ENCODE assay signal across 9 cellular contexts in genomic region chr5:91266184-91266705, GRCh38.
A peak's percentile ranks its signal among the peaks of the same experiment; 100 is the strongest.
DNase-seq lines count a peak whose midpoint lies in the region; ATAC-seq, FAIRE-seq and TF ChIP-seq lines count a peak whose summit lies in the region.
"Had no signal": no experiment of that assay in that cellular context is flagged by ENCODE, and none has a peak within 500 bp of the region (broad histone marks: within the 10 kb centered on the region; RNA-seq: fewer than 3 reads in every experiment).

No MANE protein-coding gene starts in this region.

- no peaks in the 10 kb centered on the region for H3K4me1 ChIP-seq in Panc1 (ENCODE audit: control insufficient read depth, insufficient read depth, low read length)
- H3K4me1 ChIP-seq in CD4-positive, alpha-beta memory T cell (ENCODE audit: insufficient read depth, low read length): peaks cover 13% of the 10 kb centered on the region

- no peaks in the 10 kb centered on the region for H3K27me3 Mint-ChIP-seq in CD4-positive, alpha-beta memory T cell

- POLR2A ChIA-PET in Panc1 (lab: Charles Lee): interaction anchor here (0.6 kb wide), 1 partner anchor 113 kb away, joined by 4 read pairs; no protein-coding TSS in a partner anchor
- POLR2A ChIA-PET in CD4-positive, alpha-beta memory T cell (lab: Charles Lee; ENCODE audit: partially characterized antibody): interaction anchor here (1.2 kb wide), 1 partner anchor 117 kb away, joined by 3 read pairs; the partner anchor contains the start of gene ARRDC3

- no peak overlapping the region for H3K4me3 ChIP-seq in Panc1 (ENCODE audit: low read depth in 2 of 2, low read length in 2 of 2)
- no peak overlapping the region for H3K4me3 ChIP-seq in CD4-positive, alpha-beta memory T cell (ENCODE audit: low read length in 2 of 2)

- no peak overlapping the region for H3K27ac ChIP-seq in Panc1 (ENCODE audit: low read length)
- no peak overlapping the region for H3K27ac ChIP-seq in CD4-positive, alpha-beta memory T cell (ENCODE audit: low read depth, low read length)

- H3K36me3 ChIP-seq in Panc1 (ENCODE audit: control insufficient read depth, insufficient read depth, low read length): no peaks in the 10 kb centered on the region
- no peaks in the 10 kb centered on the region for H3K36me3 ChIP-seq in CD4-positive, alpha-beta memory T cell (ENCODE audit: insufficient read depth, low read length)

- H3K9me3 Mint-ChIP-seq in CD4-positive, alpha-beta memory T cell: no peaks in the 10 kb centered on the region

- FAIRE-seq in urothelium cell line (lab: Jason Lieb, UNC): no peak
- FAIRE-seq: A204.1 had no signal

- intact Hi-C loops in Panc1 (cut with micrococcal nuclease; ENCODE audit: unreplicated experiment): no loop called here
- intact Hi-C loops in CD4-positive, alpha-beta memory T cell (cut with micrococcal nuclease): no loop called here

- BruUV-seq in Panc1 (replicated peaks; lab: Mats Ljungman, UMichigan): no TSS peak

- DNase-seq in NCI-H2029 (lab: John Stamatoyannopoulos, UW): peak; percentile 2
- DNase-seq in NCI-H2029 treated with DMSO at 0.1 percent for 48 hours (lab: John Stamatoyannopoulos, UW): no peak
- DNase-seq in Panc1 (ENCODE audit: low read depth, low spot score): peak; percentile 53
- peak; percentile 65 for DNase-seq in fibroblast of peridontal ligament (ENCODE audit: extremely low read depth)
- peak; percentile 64 for DNase-seq in urothelium cell line (ENCODE audit: low spot score)
- no peak for DNase-seq in CD4-positive, alpha-beta memory T cell
- no peak for DNase-seq in NCI-H1105 (lab: John Stamatoyannopoulos, UW)

- no peak overlapping the region for H3K4me3 Mint-ChIP-seq in CD4-positive, alpha-beta memory T cell

- H3K9me3 ChIP-seq in Panc1 (ENCODE audit: control insufficient read depth, insufficient read depth, low read depth, low read length): no peaks in the 10 kb centered on the region
- no peaks in the 10 kb centered on the region for H3K9me3 ChIP-seq in CD4-positive, alpha-beta memory T cell (ENCODE audit: control insufficient read depth in 1 of 2, low read length in 2 of 2)

- no peak for TF ChIP-seq CTCF in Panc1 (IDR thresholded peaks at IDR 0.05)

- peaks cover 9 to 25% (median 12%) of the 10 kb centered on the region in 4 donors for H3K4me1 Mint-ChIP-seq in CD4-positive, alpha-beta memory T cell

- H3K27me3 ChIP-seq in Panc1 (ENCODE audit: control insufficient read depth, insufficient read depth, low read length): no peaks in the 10 kb centered on the region
- no peaks in the 10 kb centered on the region for H3K27me3 ChIP-seq in CD4-positive, alpha-beta memory T cell (ENCODE audit: insufficient read depth, low read length)

- in situ Hi-C loops in Panc1 (cut with HindIII; ENCODE audit: low pct_unique_long_range_greater_than_20kb, low sequenced_read_pairs): no loop called here

- no peaks in the 10 kb centered on the region for H3K36me3 Mint-ChIP-seq in CD4-positive, alpha-beta memory T cell

- CTCF ChIA-PET in Panc1 (lab: Charles Lee): no interaction called here
- CTCF ChIA-PET in CD4-positive, alpha-beta memory T cell (lab: Charles Lee; ENCODE audit: partially characterized antibody): interaction anchor here (0.8 kb wide), 1 partner anchor 119 kb away, joined by 3 read pairs; no protein-coding TSS in a partner anchor

- ATAC-seq in HG02852 (IDR thresholded peaks at IDR 0.05; ENCODE audit: unreplicated experiment) (peak; percentile 51), Panc1 (no peak)

- peak overlapping the region in 1 of 7 donors; percentile 5 for H3K27ac Mint-ChIP-seq in CD4-positive, alpha-beta memory T cell

Comparison
In these comparisons a context has a peak if more than half of its experiments do, and no peak if none do; other contexts are left out.
1. DNase-seq: peak in NCI-H2029 (single experiment), Panc1 (single experiment), fibroblast of peridontal ligament (single experiment) and urothelium cell line (single experiment); none in NCI-H2029 treated with DMSO at 0.1 percent for 48 hours (single experiment), CD4-positive, alpha-beta memory T cell (0 of 5) and NCI-H1105 (single experiment).